In the genomic region with DNA sequence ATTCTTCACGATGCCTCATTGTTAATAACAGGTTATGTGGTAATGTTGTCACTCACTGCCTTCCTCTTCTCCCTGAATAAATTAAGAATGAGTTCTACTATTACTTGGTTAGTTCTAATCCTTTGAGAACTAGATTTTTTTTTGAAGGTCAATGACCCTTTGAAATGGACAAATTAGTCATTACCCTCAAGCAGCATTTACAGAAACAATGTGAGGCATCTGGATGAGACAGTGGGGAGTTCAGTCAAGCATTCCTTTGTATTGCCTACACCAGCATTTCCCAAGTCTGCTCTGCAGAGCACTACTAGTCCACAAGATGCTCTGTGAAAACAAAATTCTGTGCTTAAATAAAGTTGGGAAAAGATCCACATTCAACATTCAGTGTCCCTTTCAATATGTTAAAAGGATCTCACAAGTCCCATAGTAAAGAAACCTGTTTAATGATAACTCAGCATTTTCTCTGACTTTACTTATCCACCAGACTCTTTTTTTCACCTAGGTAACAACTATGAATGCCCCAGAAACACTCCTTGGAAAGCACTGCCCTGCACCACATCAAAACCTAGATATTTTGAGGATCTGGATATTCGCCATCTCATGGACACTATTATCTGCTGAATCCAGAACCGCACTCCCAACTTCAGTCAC, we compare ENCODE assay signal across 17 cellular contexts.
DNase-seq lines count a peak whose midpoint lies in the region; ATAC-seq and TF ChIP-seq lines count a peak whose summit lies in the region.
"Had no signal": no experiment of that assay in that cellular context is flagged by ENCODE, and none has a peak within 500 bp of the region (broad histone marks: within the 10 kb centered on the region; RNA-seq: fewer than 3 reads in every experiment).

No MANE protein-coding gene starts in this region.

- TF ChIP-seq CTCF in AG09319 (IDR thresholded peaks at IDR 0.05; ENCODE audit: low read depth, low read length) (no peak), coronary artery (IDR thresholded peaks at IDR 0.05) (no peak)

- H3K27ac ChIP-seq in coronary artery: no peak overlapping the region
- H3K27ac ChIP-seq: C4-2B, heart right ventricle, parathyroid adenoma had no signal

- H3K4me3 ChIP-seq in coronary artery: no peak overlapping the region
- H3K4me3 ChIP-seq: heart right ventricle had no signal

- DNase-seq in AG09319 (ENCODE audit: extremely low read depth, low read depth) (peak; percentile 38), M059J (ENCODE audit: low read depth) (peak; percentile 95), dedifferentiated amniotic fluid mesenchymal stem cell (ENCODE audit: extremely low spot score) (peak; percentile 35), kidney tubule cell (ENCODE audit: low spot score) (peak; percentile 92), DMS 273 treated with DMSO at 0.1 percent for 48 hours (lab: John Stamatoyannopoulos, UW) (no peak), coronary artery (ENCODE audit: low spot score) (no peak)
- no peak for DNase-seq in activated CD4-positive, alpha-beta T cell treated with anti-CD3 and anti-CD28 coated beads, Interleukin-2, amount 50 U/mL, for 1 hour
- DNase-seq: activated CD8-positive, alpha-beta T cell treated with anti-CD3 and anti-CD28 coated beads, Interleukin-2, amount 10 ng/mL, durations not matched to agents 7 days and 5 days; activated naive CD4-positive, alpha-beta T cell treated with anti-CD3 and anti-CD28 coated beads for 36 hours; heart right ventricle; NCI-H2171; OCI-M1; stimulated activated CD4-positive, alpha-beta T cell treated with anti-CD3 and anti-CD28 coated beads, Interleukin-2, amount 100 ng/mL, for 24 hours; stimulated activated naive B cell treated with anti-CD40 and anti-IgM and Interleukin-4, amounts not matched to agents 10 μg/mL and 1 μg/mL and 100 μg/mL, for 72 hours had no signal

- ATAC-seq in GM21528 (IDR thresholded peaks at IDR 0.05; ENCODE audit: low FRiP score, unreplicated experiment): no peak
- ATAC-seq: activated CD8-positive, alpha-beta T cell treated with anti-CD3 and anti-CD28 coated beads, Interleukin-2, amount 10 ng/mL, durations not matched to agents 7 days and 5 days; heart right ventricle; stimulated activated naive B cell treated with anti-CD40 and anti-IgM and Interleukin-4, amounts not matched to agents 10 μg/mL and 1 μg/mL and 100 μg/mL, for 72 hours had no signal

Comparison
In these comparisons a context has a peak if more than half of its experiments do, and no peak if none do; other contexts are left out.
1. DNase-seq: peak in AG09319 (single experiment), M059J (single experiment), dedifferentiated amniotic fluid mesenchymal stem cell (single experiment) and kidney tubule cell (single experiment); none in activated CD4-positive, alpha-beta T cell treated with anti-CD3 and anti-CD28 coated beads, Interleukin-2, amount 50 U/mL, for 1 hour (single experiment), DMS 273 treated with DMSO at 0.1 percent for 48 hours (single experiment) and coronary artery (single experiment).